25 cellular contexts compared by ENCODE assay signal in genomic region chr19:4359627-4360000, GRCh38. TPM values are rescaled to one million over a fixed set of nuclear protein-coding genes. Genes with fewer than 3 reads are reported as not detected.
DNase-seq lines count a peak whose midpoint lies in the region; ATAC-seq and TF ChIP-seq lines count a peak whose summit lies in the region.
"Had no signal": no experiment of that assay in that cellular context is flagged by ENCODE, and none has a peak within 500 bp of the region (broad histone marks: within the 10 kb centered on the region; RNA-seq: fewer than 3 reads in every experiment).

No MANE protein-coding gene starts in this region.

- no peak overlapping the region for H3K4me2 ChIP-seq in HCT116 (ENCODE audit: low read length)
- H3K4me2 ChIP-seq: KMS-11 had no signal

- H3K4me3 ChIP-seq in HCT116 (replicated peaks in 1 of 2; ENCODE audit: low read depth in 1 of 2, low read length in 2 of 2) (no peak overlapping the region), endodermal cell (ENCODE audit: low read length) (no peak overlapping the region)
- H3K4me3 ChIP-seq: GM23248, skin epidermis, thyroid gland had no signal

- H3K27ac Mint-ChIP-seq in endodermal cell = no peak overlapping the region
- H3K27ac Mint-ChIP-seq in osteocyte (ENCODE audit: unreplicated experiment) = no peak overlapping the region
- H3K27ac Mint-ChIP-seq: activated T-cell treated with anti-CD3 and anti-CD28 coated beads, Interleukin-2, amount 50 U/mL, for 72 hours had no signal

- H3K36me3 ChIP-seq in HCT116 (ENCODE audit: control insufficient read depth in 1 of 2, insufficient read depth in 2 of 2, low read length in 2 of 2) = peaks cover 5 to 11% of the 10 kb centered on the region in 2 experiments; a peak in 2 of 4 replicates
- peaks cover 22% of the 10 kb centered on the region for H3K36me3 ChIP-seq in endodermal cell (ENCODE audit: control insufficient read depth, insufficient read depth, low read length)

- ATAC-seq in HCT116 = no peak
- ATAC-seq: activated CD8-positive, alpha-beta T cell treated with anti-CD3 and anti-CD28 coated beads, Interleukin-2, amount 10 ng/mL, durations not matched to agents 7 days and 5 days; naive thymus-derived CD8-positive, alpha-beta T cell; stimulated activated naive CD8-positive, alpha-beta T cell treated with anti-CD3 and anti-CD28 coated beads, Interleukin-15, Interleukin-2, amounts not matched to agents 100 U/mL and 50 U/mL, for 24 hours had no signal

- H3K27me3 ChIP-seq in HCT116 (ENCODE audit: insufficient read depth, low read length) (no peaks in the 10 kb centered on the region), endodermal cell (ENCODE audit: control insufficient read depth, insufficient read depth, low read length, poor library complexity, severe bottlenecking) (no peaks in the 10 kb centered on the region)
- H3K27me3 ChIP-seq: thyroid gland had no signal

- H3K9ac ChIP-seq in HCT116 (ENCODE audit: low read length) = no peak overlapping the region
- no peak overlapping the region for H3K9ac ChIP-seq in endodermal cell (ENCODE audit: extremely low read depth, low read length, poor library complexity, severe bottlenecking)
- H3K9ac ChIP-seq: GM23248, KMS-11 had no signal

- 92 to 96% methylated on average over 10 to 13 of the region's 13 CpGs for WGBS in endodermal cell (ENCODE audit: insufficient coverage in 1 of 2, insufficient read length in 1 of 2), 2 experiments

- H3K9me2 ChIP-seq in HCT116 (ENCODE audit: insufficient read depth) = no peaks in the 10 kb centered on the region

- TF ChIP-seq POLR2A in HCT116 (IDR thresholded peaks at IDR 0.05; ENCODE audit: borderline replicate concordance, extremely low read depth, insufficient read depth, insufficient read length) = no peak

- H3K4me3 Mint-ChIP-seq in endodermal cell = no peak overlapping the region
- H3K4me3 Mint-ChIP-seq in osteocyte (ENCODE audit: unreplicated experiment) = no peak overlapping the region
- H3K4me3 Mint-ChIP-seq: activated CD8-positive, alpha-beta T cell treated with anti-CD3 and anti-CD28 coated beads, Interleukin-2, amount 10 ng/mL, durations not matched to agents 7 days and 5 days; activated T-cell treated with anti-CD3 and anti-CD28 coated beads, Interleukin-2, amount 50 U/mL, for 72 hours; CD4-positive, CD25-positive, alpha-beta regulatory T cell; naive thymus-derived CD8-positive, alpha-beta T cell had no signal

- H3K79me2 ChIP-seq in HCT116 (ENCODE audit: insufficient read depth, low read length) = no peaks in the 10 kb centered on the region

- peaks cover 6 to 23% of the 10 kb centered on the region in 2 experiments; a peak in 3 of 4 replicates for H3K4me1 ChIP-seq in HCT116 (ENCODE audit: control insufficient read depth in 1 of 2, insufficient read depth in 2 of 2, low read length in 2 of 2)
- H3K4me1 ChIP-seq in endodermal cell (ENCODE audit: control insufficient read depth, insufficient read depth, low read length) = peaks cover 3% of the 10 kb centered on the region
- H3K4me1 ChIP-seq: thyroid gland had no signal

- H4K20me1 ChIP-seq in HCT116 (ENCODE audit: insufficient read depth) = no peaks in the 10 kb centered on the region

- peaks cover 7% of the 10 kb centered on the region for H3K4me1 Mint-ChIP-seq in endodermal cell
- H3K4me1 Mint-ChIP-seq in osteocyte (ENCODE audit: unreplicated experiment) = peaks cover 8% of the 10 kb centered on the region

- intact Hi-C loops in HCT116 (cut with micrococcal nuclease) = no loop called here

- TF ChIP-seq CTCF in HCT116 (IDR thresholded peaks at IDR 0.05 in 2 of 3, conservative IDR thresholded peaks at IDR 0.05 in 1 of 3; ENCODE audit: borderline replicate concordance in 1 of 3, insufficient read depth in 1 of 3, low read depth in 2 of 3, low read length in 2 of 3) (no peak), endodermal cell (conservative IDR thresholded peaks at IDR 0.05) (no peak), osteocyte (IDR thresholded peaks at IDR 0.05) (no peak)

- peaks cover 23% of the 10 kb centered on the region for H3K36me3 Mint-ChIP-seq in endodermal cell (ENCODE audit: low read depth)
- H3K36me3 Mint-ChIP-seq in osteocyte (ENCODE audit: unreplicated experiment) = peaks cover 12% of the 10 kb centered on the region
- H3K36me3 Mint-ChIP-seq: activated naive CD4-positive, alpha-beta T cell treated with anti-CD3 and anti-CD28 coated beads, Interleukin-2, amount 50 U/mL, for 72 hours had no signal

- POLR2A ChIA-PET in HCT116 (lab: Charles Lee) = no interaction called here

- H3K9me3 Mint-ChIP-seq in endodermal cell = no peaks in the 10 kb centered on the region
- no peaks in the 10 kb centered on the region for H3K9me3 Mint-ChIP-seq in osteocyte (ENCODE audit: unreplicated experiment)
- H3K9me3 Mint-ChIP-seq: activated naive CD4-positive, alpha-beta T cell treated with anti-CD3 and anti-CD28 coated beads, Interleukin-2, amount 50 U/mL, for 72 hours; activated T-cell treated with anti-CD3 and anti-CD28 coated beads, Interleukin-2, amount 50 U/mL, for 72 hours; CD4-positive, CD25-positive, alpha-beta regulatory T cell; naive thymus-derived CD8-positive, alpha-beta T cell had no signal

- H3K27ac ChIP-seq in HCT116 (ENCODE audit: low read depth, low read length) = peak overlapping the region; percentile 47; the same call in 1 of the 2 replicates
- H3K27ac ChIP-seq in endodermal cell (ENCODE audit: low read depth, low read length) = no peak overlapping the region
- H3K27ac ChIP-seq: GM23248, KMS-11, thyroid gland had no signal

- no TSS peak for BruUV-seq in HCT116 (replicated peaks; lab: Mats Ljungman, UMichigan)

- H2AFZ ChIP-seq in HCT116 (ENCODE audit: low read depth, low read length, poor library complexity, severe bottlenecking) = no peak overlapping the region
- H2AFZ ChIP-seq: GM23248 had no signal

- H3K9me3 ChIP-seq in HCT116 (ENCODE audit: control insufficient read depth in 1 of 2, insufficient read depth in 1 of 2, low read depth in 1 of 2, low read length in 2 of 2) (no peaks in the 10 kb centered on the region), endodermal cell (ENCODE audit: control insufficient read depth, low read length) (no peaks in the 10 kb centered on the region)
- H3K9me3 ChIP-seq: thyroid gland had no signal

- DNase-seq in HCT116 (ENCODE audit: low read depth, low spot score) (no peak), endodermal cell (peak; percentile 42), osteocyte (ENCODE audit: extremely low spot score, unreplicated experiment) (peak; percentile 82), NCI-H524 (lab: John Stamatoyannopoulos, UW) (no peak), HT-29 (ENCODE audit: low spot score) (no peak), NCI-H2029 treated with DMSO at 0.1 percent for 48 hours (lab: John Stamatoyannopoulos, UW) (no peak)
- DNase-seq: activated CD4-positive, CD25-positive, alpha-beta regulatory T cell treated with anti-CD3 and anti-CD28 coated beads, Interleukin-2, amount 50 U/mL, for 72 hours; activated CD8-positive, alpha-beta T cell treated with anti-CD3 and anti-CD28 coated beads, Interleukin-2, amount 10 ng/mL, durations not matched to agents 7 days and 5 days; activated T-cell treated with anti-CD3 and anti-CD28 coated beads, Interleukin-2, amount 50 U/mL, for 72 hours; CD4-positive, CD25-positive, alpha-beta regulatory T cell; DMS153; effector memory CD4-positive, alpha-beta T cell; GDM1; GM23248; MV-4-11; NCI-H187 treated with DMSO at 0.1 percent for 48 hours; NCI-H2227 treated with DMSO at 0.1 percent for 48 hours; NCI-H774; SHP77 treated with DMSO at 0.1 percent for 48 hours; stimulated activated naive CD8-positive, alpha-beta T cell treated with anti-CD3 and anti-CD28 coated beads, Interleukin-15, Interleukin-2, amounts not matched to agents 100 U/mL and 50 U/mL, for 24 hours; thyroid gland had no signal

- CTCF ChIA-PET in HCT116 (lab: Charles Lee) = no interaction called here

- no peak for TF ChIP-seq RAD21 in HCT116 (IDR thresholded peaks at IDR 0.05; ENCODE audit: low read depth)

- RAD21 ChIA-PET in HCT116 (lab: Charles Lee; ENCODE audit: low non-redundant PET in 1 of 2, low total read pairs in 2 of 2, uncharacterized antibody in 2 of 2, unreplicated experiment in 2 of 2) = no interaction called here

- H3K27me3 Mint-ChIP-seq in endodermal cell (ENCODE audit: insufficient read depth) = no peaks in the 10 kb centered on the region
- no peaks in the 10 kb centered on the region for H3K27me3 Mint-ChIP-seq in osteocyte (ENCODE audit: unreplicated experiment)
- H3K27me3 Mint-ChIP-seq: CD4-positive, CD25-positive, alpha-beta regulatory T cell; naive thymus-derived CD8-positive, alpha-beta T cell had no signal

TF ChIP-seq in HCT116, 20 proteins besides CTCF, POLR2A, EP300 and RAD21 (continues in another document):
- no peak for TF ChIP-seq ZFX (IDR thresholded peaks at IDR 0.05)
- TF ChIP-seq POLR2AphosphoS5 (IDR thresholded peaks at IDR 0.05; ENCODE audit: low read depth, low read length) = no peak
- TF ChIP-seq SIN3A (IDR thresholded peaks at IDR 0.05; ENCODE audit: low read depth) = no peak
- no peak for TF ChIP-seq CEBPB (IDR thresholded peaks at IDR 0.05; ENCODE audit: low read depth)

RNA-seq across cellular contexts. Expression of gene MPND, which starts 16.3 kb away (rescaled TPM):
- total RNA-seq in HCT116 (2021; ENCODE audit: unreplicated experiment) (24.3 TPM), endodermal cell (10 to 100 TPM; 51.5 to 55.9 TPM), osteocyte (14.2 and 20.0 TPM in 2 replicates)
- polyA plus RNA-seq in HCT116 (2012) = 22.9 and 27.3 TPM in 2 replicates
- polyA plus RNA-seq in endodermal cell (2013, experiment 1 of 2) = 32.8 TPM
- 30.6 TPM for polyA plus RNA-seq in endodermal cell (2013, experiment 2 of 2)
- total RNA-seq in HT-29 (2014; rRNA removed; shearing (Covaris generic)) = 9.4 and 18.6 TPM in 2 replicates

RNA-seq across cellular contexts. Expression of gene STAP2, which starts 21.0 kb away (rescaled TPM):
- total RNA-seq in HCT116 (2021; ENCODE audit: unreplicated experiment) (2.1 TPM), endodermal cell (10 to 100 TPM; 12.7 to 13.3 TPM), osteocyte (2.7 and 5.9 TPM in 2 replicates)
- polyA plus RNA-seq in HCT116 (2012) = 2.4 and 2.5 TPM in 2 replicates
- polyA plus RNA-seq in endodermal cell (2013, experiment 1 of 2) = 10.3 TPM
- polyA plus RNA-seq in endodermal cell (2013, experiment 2 of 2) = 9.6 TPM
- total RNA-seq in HT-29 (2014; rRNA removed; shearing (Covaris generic)) = 69.6 and 74.4 TPM in 2 replicates

RNA-seq across cellular contexts. Expression of gene SH3GL1, which starts 40.7 kb away (rescaled TPM):
- total RNA-seq in HCT116 (2021; ENCODE audit: unreplicated experiment) (86.0 TPM), endodermal cell (10 to 100 TPM; 76.8 to 77.0 TPM), osteocyte (105 and 115 TPM in 2 replicates)
- 78.9 and 84.1 TPM in 2 replicates for polyA plus RNA-seq in HCT116 (2012)
- polyA plus RNA-seq in endodermal cell (2013, experiment 1 of 2) = 76.9 TPM
- polyA plus RNA-seq in endodermal cell (2013, experiment 2 of 2) = 77.1 TPM
- total RNA-seq in HT-29 (2014; rRNA removed; shearing (Covaris generic)) = 43.5 and 55.5 TPM in 2 replicates

RNA-seq across cellular contexts. Expression of gene CHAF1A, which starts 42.8 kb away (rescaled TPM):
- total RNA-seq in HCT116 (2021; ENCODE audit: unreplicated experiment) (69.9 TPM), endodermal cell (10 to 100 TPM; 70.7 to 76.9 TPM), osteocyte (9.7 and 14.0 TPM in 2 replicates)
- 31.9 and 32.2 TPM in 2 replicates for polyA plus RNA-seq in HCT116 (2012)
- polyA plus RNA-seq in endodermal cell (2013, experiment 1 of 2) = 48.1 TPM
- 46.4 TPM for polyA plus RNA-seq in endodermal cell (2013, experiment 2 of 2)
- total RNA-seq in HT-29 (2014; rRNA removed; shearing (Covaris generic)) = 49.7 and 63.7 TPM in 2 replicates

RNA-seq across cellular contexts. Expression of gene FSD1, which starts 55.2 kb away (rescaled TPM):
- total RNA-seq in HCT116 (2021; ENCODE audit: unreplicated experiment) = 20.1 TPM
- polyA plus RNA-seq in HCT116 (2012) = 11.6 and 13.9 TPM in 2 replicates
- 10 to 100 TPM; 33.3 to 37.9 TPM for total RNA-seq in endodermal cell
- 66.1 TPM for polyA plus RNA-seq in endodermal cell (2013, experiment 1 of 2)
- 53.5 TPM for polyA plus RNA-seq in endodermal cell (2013, experiment 2 of 2)
- 13.3 and 15.6 TPM in 2 replicates for total RNA-seq in osteocyte
- total RNA-seq in HT-29 (2014; rRNA removed; shearing (Covaris generic)) = 0.41 and 0.60 TPM in 2 replicates
- total RNA-seq: thyroid gland had no signal

Comparison
In these comparisons a context has a peak if more than half of its experiments do, and no peak if none do; other contexts are left out.
1. DNase-seq: peak in endodermal cell (single experiment) and osteocyte (single experiment); none in HCT116 (single experiment), NCI-H524 (0 of 2), HT-29 (single experiment) and NCI-H2029 treated with DMSO at 0.1 percent for 48 hours (single experiment).